ENCODE assay signal across 28 cellular contexts in genomic region chr2:60831921-60832320, GRCh38.
"Had no signal": no experiment of that assay in that cellular context is flagged by ENCODE, and none has a peak within 500 bp of the region (broad histone marks: within the 10 kb centered on the region; RNA-seq: fewer than 3 reads in every experiment).

No MANE protein-coding gene starts in this region.

- FAIRE-seq: urothelium cell line had no signal

- H3K27ac Mint-ChIP-seq: stimulated activated naive CD8-positive, alpha-beta T cell treated with anti-CD3 and anti-CD28 coated beads, Interleukin-15, amount 100 ng/mL, for 72 hours; type B pancreatic cell had no signal

- H3K9me3 ChIP-seq: stomach, suprapubic skin, testis, thoracic aorta, thyroid gland, tibial artery, tibial nerve, transverse colon, upper lobe of left lung, upper lobe of right lung, uterus, vagina had no signal

- H3K27ac ChIP-seq: stomach, suprapubic skin, testis, thoracic aorta, thyroid gland, tibial artery, tibial nerve, transverse colon, upper lobe of left lung, upper lobe of right lung, uterus, vagina had no signal

- H3K4me1 ChIP-seq: stomach, suprapubic skin, thyroid gland, tibial artery, transverse colon, upper lobe of left lung, upper lobe of right lung, uterus, vagina had no signal

- ATAC-seq: upper lobe of right lung had no signal

- H3K4me3 Mint-ChIP-seq: stimulated activated effector memory CD8-positive, alpha-beta T cell treated with anti-CD3 and anti-CD28 coated beads, Interleukin-12 subunit alpha, Interleukin-12 subunit beta, amount 100 ng/mL, for 72 hours; stimulated activated naive CD8-positive, alpha-beta T cell treated with anti-CD3 and anti-CD28 coated beads, Interleukin-15, Interleukin-2, amounts not matched to agents 100 ng/mL and 50 ng/mL, for 24 hours; type B pancreatic cell had no signal

- DNase-seq: stimulated activated CD4-positive, alpha-beta T cell treated with anti-CD3 and anti-CD28 coated beads, Interleukin-2, amount 100 ng/mL, for 24 hours; stimulated activated CD4-positive, alpha-beta T cell treated with anti-CD3 and anti-CD28 coated beads, Interleukin-2, amount 100 ng/mL, for 48 hours; stimulated activated CD4-positive, alpha-beta T cell treated with anti-CD3 and anti-CD28 coated beads, Interleukin-4, amount 100 ng/mL, for 1 hour; stimulated activated CD4-positive, alpha-beta T cell treated with anti-CD3 and anti-CD28 coated beads, Interleukin-4, amount 100 ng/mL, for 24 hours; stimulated activated CD4-positive, alpha-beta T cell treated with anti-CD3 and anti-CD28 coated beads, Interleukin-4, amount 100 ng/mL, for 4 hours; stimulated activated CD8-positive, alpha-beta memory T cell treated with anti-CD3 and anti-CD28 coated beads, Interleukin-4, amount 100 ng/mL, for 48 hours; stimulated activated naive CD4-positive, alpha-beta T cell; stimulated activated naive CD4-positive, alpha-beta T cell treated with Interleukin-2 at 50 U/mL for 16 hours; stimulated activated naive CD8-positive, alpha-beta T cell treated with anti-CD3 and anti-CD28 coated beads, Interleukin-15, amount 100 ng/mL, for 72 hours; stimulated activated naive CD8-positive, alpha-beta T cell treated with anti-CD3 and anti-CD28 coated beads, Interleukin-15, Interleukin-2, amounts not matched to agents 100 U/mL and 50 U/mL, for 24 hours; stomach; substantia nigra; testis; thyroid gland; tibial artery; transverse colon; trophoblast cell; upper lobe of left lung; upper lobe of right lung; uterus had no signal

- H3K36me3 ChIP-seq: stomach, suprapubic skin, thoracic aorta, thyroid gland, tibial artery, tibial nerve, transverse colon, upper lobe of left lung, upper lobe of right lung, uterus, vagina had no signal

- H3K4me3 ChIP-seq: stomach, suprapubic skin, testis, thoracic aorta, thyroid gland, tibial artery, tibial nerve, transverse colon, upper lobe of left lung, upper lobe of right lung, uterus, vagina had no signal

- H3K36me3 Mint-ChIP-seq: stimulated activated effector memory CD8-positive, alpha-beta T cell treated with anti-CD3 and anti-CD28 coated beads, Interleukin-12 subunit alpha, Interleukin-12 subunit beta, amount 100 ng/mL, for 72 hours; type B pancreatic cell had no signal

- H3K27me3 ChIP-seq: suprapubic skin, testis, thyroid gland, tibial nerve, transverse colon, upper lobe of left lung, upper lobe of right lung, uterus, vagina had no signal
